30 cellular contexts compared by ENCODE assay signal in genomic region chr12:112115259-112116045, GRCh38. TPM values are rescaled to one million over a fixed set of nuclear protein-coding genes. Genes with fewer than 3 reads are reported as not detected.
DNase-seq lines count a peak whose midpoint lies in the region; ATAC-seq and TF ChIP-seq lines count a peak whose summit lies in the region.
"Had no signal": no experiment of that assay in that cellular context is flagged by ENCODE, and none has a peak within 500 bp of the region (broad histone marks: within the 10 kb centered on the region; RNA-seq: fewer than 3 reads in every experiment).

No MANE protein-coding gene starts in this region.

- TF ChIP-seq CTCF in DND-41 (IDR thresholded peaks at IDR 0.05; ENCODE audit: borderline replicate concordance, extremely low read depth, low read length, poor library complexity, severe bottlenecking): no peak
- no peak for TF ChIP-seq CTCF in PC-9 (conservative IDR thresholded peaks at IDR 0.05)
- no peak for TF ChIP-seq CTCF in progenitor cell of endocrine pancreas (IDR thresholded peaks at IDR 0.05; ENCODE audit: unreplicated experiment)

- peaks cover 66% of the 10 kb centered on the region for H3F3A ChIP-seq in PC-9 (ENCODE audit: insufficient read depth, low read depth)

- no peak overlapping the region for H3K4me3 Mint-ChIP-seq in progenitor cell of endocrine pancreas (ENCODE audit: low read depth)
- H3K4me3 Mint-ChIP-seq: activated CD8-positive, alpha-beta memory T cell treated with anti-CD3 and anti-CD28 coated beads, Interleukin-2, amount 10 ng/mL, durations not matched to agents 7 days and 5 days; activated naive CD4-positive, alpha-beta T cell treated with anti-CD3 and anti-CD28 coated beads, Interleukin-2, amount 10 ng/mL, durations not matched to agents 7 days and 5 days; CD4-positive, alpha-beta T cell; memory B cell; stimulated activated memory B cell treated with anti-CD40 and anti-IgM and Interleukin-4, amounts not matched to agents 10 μg/mL and 1 μg/mL and 100 μg/mL, for 72 hours had no signal

- H3K36me3 ChIP-seq in DND-41 (ENCODE audit: insufficient read depth, low read length) (no peaks in the 10 kb centered on the region), PC-9 (ENCODE audit: low read depth) (no peaks in the 10 kb centered on the region), esophagus (ENCODE audit: control insufficient read depth in 2 of 2, insufficient read depth in 2 of 2, low read length in 1 of 2) (no peaks in the 10 kb centered on the region)
- H3K36me3 ChIP-seq: brain microvascular endothelial cell, heart right ventricle, prostate gland, sigmoid colon, thyroid gland had no signal

- H3K27me3 ChIP-seq in DND-41 (ENCODE audit: insufficient read depth, low read length, poor library complexity): no peaks in the 10 kb centered on the region
- H3K27me3 ChIP-seq in PC-9 (ENCODE audit: insufficient read depth, low read depth): no peaks in the 10 kb centered on the region
- H3K27me3 ChIP-seq in esophagus (ENCODE audit: control insufficient read depth in 1 of 2, insufficient read depth in 2 of 2, low read length in 2 of 2): no peaks in the 10 kb centered on the region
- H3K27me3 ChIP-seq: brain microvascular endothelial cell, foreskin keratinocyte, heart right ventricle, sigmoid colon, thyroid gland had no signal

- no peak overlapping the region for H3K4me3 ChIP-seq in DND-41 (ENCODE audit: low read depth in 1 of 2, low read length in 2 of 2)
- no peak overlapping the region; the same call in 1 of the 2 replicates for H3K4me3 ChIP-seq in PC-9
- H3K4me3 ChIP-seq in esophagus (ENCODE audit: low read depth in 1 of 2, low read length in 2 of 2): no peak overlapping the region
- H3K4me3 ChIP-seq: prostate gland, sigmoid colon, thyroid gland had no signal

- H3K79me2 ChIP-seq in DND-41 (ENCODE audit: insufficient read depth, low read length) (no peaks in the 10 kb centered on the region), PC-9 (ENCODE audit: low read depth) (peaks cover 5% of the 10 kb centered on the region; the same call in 1 of the 2 replicates)

- no peak overlapping the region for H3K9ac ChIP-seq in DND-41 (ENCODE audit: low read depth, low read length)

- ATAC-seq in DND-41 (ENCODE audit: insufficient read depth, low read depth) (no peak), HG03342 (IDR thresholded peaks at IDR 0.05; ENCODE audit: unreplicated experiment) (no peak), GM21737 (IDR thresholded peaks at IDR 0.05; ENCODE audit: unreplicated experiment) (no peak)
- ATAC-seq: activated CD8-positive, alpha-beta memory T cell treated with anti-CD3 and anti-CD28 coated beads, Interleukin-2, amount 10 ng/mL, durations not matched to agents 7 days and 5 days; foreskin keratinocyte; stimulated activated memory B cell treated with anti-CD40 and anti-IgM and Interleukin-4, amounts not matched to agents 10 μg/mL and 1 μg/mL and 100 μg/mL, for 72 hours had no signal

- 66 to 76% methylated on average over 6 of the region's 6 CpGs for WGBS in esophagus, 2 donors

- no peaks in the 10 kb centered on the region for H3K27me3 Mint-ChIP-seq in progenitor cell of endocrine pancreas
- H3K27me3 Mint-ChIP-seq: activated CD8-positive, alpha-beta memory T cell treated with anti-CD3 and anti-CD28 coated beads, Interleukin-2, amount 10 ng/mL, durations not matched to agents 7 days and 5 days; CD4-positive, alpha-beta T cell; stimulated activated memory B cell treated with anti-CD40 and anti-IgM and Interleukin-4, amounts not matched to agents 10 μg/mL and 1 μg/mL and 100 μg/mL, for 72 hours had no signal

- 0 out of 2 replicates have a peak overlapping the region, but pooled peaks have one; percentile 58 for H3K4me2 ChIP-seq in DND-41 (ENCODE audit: insufficient read depth, low read length)
- peak overlapping the region; percentile 67; the same call in 1 of the 2 replicates for H3K4me2 ChIP-seq in PC-9

- H4K20me1 ChIP-seq in DND-41 (ENCODE audit: insufficient read depth, low read length) (no peaks in the 10 kb centered on the region), PC-9 (ENCODE audit: insufficient read depth) (no peaks in the 10 kb centered on the region)

- no peak for DNase-seq in DND-41
- DNase-seq in PC-9: no peak
- no peak for DNase-seq in progenitor cell of endocrine pancreas (ENCODE audit: low spot score, unreplicated experiment)
- no peak for DNase-seq in NCI-H1048 (lab: John Stamatoyannopoulos, UW)
- DNase-seq in NCI-H748 treated with DMSO at 0.1 percent for 48 hours (lab: John Stamatoyannopoulos, UW): no peak
- DNase-seq: activated CD4-positive, alpha-beta T cell treated with anti-CD3 and anti-CD28 coated beads for 4 hours; activated CD8-positive, alpha-beta memory T cell treated with anti-CD3 and anti-CD28 coated beads, Interleukin-2, amount 10 ng/mL, durations not matched to agents 7 days and 5 days; activated naive CD4-positive, alpha-beta T cell treated with anti-CD3 and anti-CD28 coated beads, Interleukin-2, amount 10 ng/mL, durations not matched to agents 7 days and 5 days; activated T-cell treated with anti-CD3 and anti-CD28 coated beads, Interleukin-2, amount 50 U/mL, for 72 hours; brain microvascular endothelial cell; CD4-positive, alpha-beta T cell; effector CD4-positive, alpha-beta T cell; foreskin keratinocyte; GOT3; heart right ventricle; KBM-7; NCI-H1417 treated with DMSO at 0.1 percent for 48 hours; NCI-H2107; NCI-H446; NCI-H82; sigmoid colon; stimulated activated CD4-positive, alpha-beta T cell treated with anti-CD3 and anti-CD28 coated beads, Interleukin-4, amount 100 ng/mL, for 4 hours; T-helper 2 cell; thyroid gland had no signal

- intact Hi-C loops in PC-9 (cut with micrococcal nuclease; ENCODE audit: unreplicated experiment): no loop called here

- POLR2A ChIA-PET in PC-9 (lab: Charles Lee; ENCODE audit: unreplicated experiment): no interaction called here

- peak overlapping the region; percentile 77 for H3K27ac ChIP-seq in DND-41 (ENCODE audit: low read length)
- H3K27ac ChIP-seq in PC-9: peak overlapping the region; percentile 92
- H3K27ac ChIP-seq in esophagus (ENCODE audit: low read depth in 2 of 2, low read length in 1 of 2): peak overlapping the region; percentile 36 to 37
- H3K27ac ChIP-seq: foreskin keratinocyte, thyroid gland had no signal

- CTCF ChIA-PET in PC-9 (lab: Charles Lee): no interaction called here

- H3K4me1 ChIP-seq in DND-41 (ENCODE audit: insufficient read depth, low read length) (peaks cover 17% of the 10 kb centered on the region), PC-9 (replicated peaks; ENCODE audit: insufficient read depth) (peaks cover 85% of the 10 kb centered on the region), esophagus (ENCODE audit: control insufficient read depth in 2 of 2, insufficient read depth in 2 of 2, low read length in 1 of 2) (peaks cover 0 to 5% of the 10 kb centered on the region in 2 donors)

- H2AFZ ChIP-seq in DND-41 (ENCODE audit: low read depth, low read length): no peak overlapping the region
- H2AFZ ChIP-seq in PC-9: no peak overlapping the region

- H3K9me2 ChIP-seq in PC-9 (ENCODE audit: insufficient read depth): no peaks in the 10 kb centered on the region

- H3K27ac Mint-ChIP-seq in progenitor cell of endocrine pancreas: peak overlapping the region; percentile 67
- H3K27ac Mint-ChIP-seq: activated T-cell treated with anti-CD3 and anti-CD28 coated beads, Interleukin-2, amount 50 U/mL, for 72 hours; CD4-positive, alpha-beta T cell; memory B cell; stimulated activated memory B cell treated with anti-CD40 and anti-IgM and Interleukin-4, amounts not matched to agents 10 μg/mL and 1 μg/mL and 100 μg/mL, for 72 hours had no signal

- no peaks in the 10 kb centered on the region for H3K9me3 Mint-ChIP-seq in progenitor cell of endocrine pancreas (ENCODE audit: low read depth)
- H3K9me3 Mint-ChIP-seq: activated naive CD4-positive, alpha-beta T cell treated with anti-CD3 and anti-CD28 coated beads, Interleukin-2, amount 10 ng/mL, durations not matched to agents 7 days and 5 days; activated T-cell treated with anti-CD3 and anti-CD28 coated beads, Interleukin-2, amount 50 U/mL, for 72 hours; CD4-positive, alpha-beta T cell; memory B cell; stimulated activated memory B cell treated with anti-CD40 and anti-IgM and Interleukin-4, amounts not matched to agents 10 μg/mL and 1 μg/mL and 100 μg/mL, for 72 hours had no signal

- BruUV-seq in PC-9 (replicated peaks; lab: Mats Ljungman, UMichigan): no TSS peak

- peaks cover 13% of the 10 kb centered on the region for H3K4me1 Mint-ChIP-seq in progenitor cell of endocrine pancreas (ENCODE audit: low read depth)

- H3K9me3 ChIP-seq in DND-41 (ENCODE audit: insufficient read depth, low read length, severe bottlenecking) (no peaks in the 10 kb centered on the region), PC-9 (ENCODE audit: insufficient read depth, low read depth) (no peaks in the 10 kb centered on the region), esophagus (ENCODE audit: control insufficient read depth in 2 of 2, insufficient read depth in 1 of 2, low read depth in 1 of 2, low read length in 1 of 2) (no peaks in the 10 kb centered on the region)
- H3K9me3 ChIP-seq: heart right ventricle, prostate gland, sigmoid colon, thyroid gland had no signal

- H3K36me3 Mint-ChIP-seq in progenitor cell of endocrine pancreas (ENCODE audit: insufficient read depth): no peaks in the 10 kb centered on the region
- H3K36me3 Mint-ChIP-seq: activated CD8-positive, alpha-beta memory T cell treated with anti-CD3 and anti-CD28 coated beads, Interleukin-2, amount 10 ng/mL, durations not matched to agents 7 days and 5 days; activated naive CD4-positive, alpha-beta T cell treated with anti-CD3 and anti-CD28 coated beads, Interleukin-2, amount 10 ng/mL, durations not matched to agents 7 days and 5 days; memory B cell; stimulated activated memory B cell treated with anti-CD40 and anti-IgM and Interleukin-4, amounts not matched to agents 10 μg/mL and 1 μg/mL and 100 μg/mL, for 72 hours had no signal

RNA-seq across cellular contexts. Expression of gene NAA25, which starts 6.9 kb away (rescaled TPM):
- total RNA-seq in PC-9 (2021) (29.5 and 37.0 TPM in 2 replicates), progenitor cell of endocrine pancreas (34.0 and 34.5 TPM in 2 replicates)
- 1 to 10 TPM; 6.1 to 8.1 TPM for polyA plus RNA-seq in esophagus

RNA-seq across cellular contexts. Expression of gene TRAFD1, which starts 9.9 kb away (rescaled TPM):
- total RNA-seq in PC-9 (2021) (34.1 and 38.7 TPM in 2 replicates), progenitor cell of endocrine pancreas (34.7 and 35.4 TPM in 2 replicates)
- polyA plus RNA-seq in esophagus: 10 to 100 TPM; 10.8 to 24.9 TPM

Comparison
In these comparisons a context has a peak if more than half of its experiments do, and no peak if none do; other contexts are left out.
1. H3K27ac ChIP-seq: peak in every context shown above with its lines; median percentile 92 in PC-9; 77 in DND-41; 36 in esophagus.